Comparison of ENCODE assay signal across 1 cellular context in genomic region chr3:30518201-30518864, GRCh38.
TF ChIP-seq lines count a peak whose summit lies in the region.

No MANE protein-coding gene starts in this region.

TF ChIP-seq in GM23338, 12 proteins besides CTCF, POLR2A, EP300 and RAD21 (continued from another document):
- TF ChIP-seq REST (IDR thresholded peaks at IDR 0.05; ENCODE audit: unreplicated experiment) = no peak
